Comparison of ENCODE assay signal across 29 cellular contexts in the genomic region with DNA sequence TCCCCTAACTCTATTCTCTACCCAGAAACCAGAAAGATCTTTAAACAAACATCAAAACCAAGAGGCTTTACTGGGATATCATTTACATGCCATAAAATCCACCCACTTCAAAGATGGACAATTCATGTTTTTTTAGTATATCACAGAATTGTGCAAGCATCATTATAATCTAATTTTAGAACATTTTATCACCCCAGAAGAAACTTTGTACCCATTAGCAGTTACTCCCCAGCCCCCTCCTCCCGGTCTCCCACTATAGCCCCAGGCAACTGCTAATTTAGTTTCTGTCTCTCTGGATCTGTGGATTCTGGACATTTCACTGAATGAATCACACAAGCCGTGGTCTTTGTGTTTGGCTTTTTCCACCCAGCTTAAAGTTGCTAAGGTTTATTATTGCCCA. TPM values are rescaled to one million over a fixed set of nuclear protein-coding genes. Genes with fewer than 3 reads are reported as not detected.
A peak's percentile ranks its signal among the peaks of the same experiment; 100 is the strongest.
DNase-seq lines count a peak whose midpoint lies in the region; ATAC-seq and TF ChIP-seq lines count a peak whose summit lies in the region.
"Had no signal": no experiment of that assay in that cellular context is flagged by ENCODE, and none has a peak within 500 bp of the region (broad histone marks: within the 10 kb centered on the region; RNA-seq: fewer than 3 reads in every experiment).

No MANE protein-coding gene starts in this region.

- peak overlapping the region in 2 of 3 donors; percentile 3 to 37 for H3K27ac Mint-ChIP-seq in CD4-positive, CD25-positive, alpha-beta regulatory T cell
- peak overlapping the region; percentile 13 for H3K27ac Mint-ChIP-seq in neural crest cell (ENCODE audit: unreplicated experiment)
- H3K27ac Mint-ChIP-seq: activated CD8-positive, alpha-beta T cell treated with anti-CD3 and anti-CD28 coated beads for 36 hours; activated naive CD8-positive, alpha-beta T cell treated with anti-CD3 and anti-CD28 coated beads, Interleukin-2, amount 10 ng/mL, durations not matched to agents 7 days and 5 days; naive B cell had no signal

- TF ChIP-seq CTCF in VCaP (conservative IDR thresholded peaks at IDR 0.05) (no peak), neural crest cell (conservative IDR thresholded peaks at IDR 0.05) (no peak)

- ATAC-seq in CD4-positive, CD25-positive, alpha-beta regulatory T cell (ENCODE audit: low read depth in 2 of 2): no peak
- ATAC-seq in HG02852 (IDR thresholded peaks at IDR 0.05; ENCODE audit: unreplicated experiment): no peak
- no peak for ATAC-seq in HG03095 (IDR thresholded peaks at IDR 0.05; ENCODE audit: unreplicated experiment)
- ATAC-seq: left ventricle myocardium superior, pancreas, right cardiac atrium had no signal

- H3K27me3 ChIP-seq in CD4-positive, CD25-positive, alpha-beta regulatory T cell (ENCODE audit: control insufficient read depth, insufficient read depth, low read length): no peaks in the 10 kb centered on the region
- H3K27me3 ChIP-seq: BLaER1, dorsolateral prefrontal cortex, pancreas, upper lobe of left lung had no signal

- H3K36me3 ChIP-seq in CD4-positive, CD25-positive, alpha-beta regulatory T cell (ENCODE audit: control insufficient read depth, insufficient read depth, low read length): no peaks in the 10 kb centered on the region
- H3K36me3 ChIP-seq: BLaER1, pancreas, upper lobe of left lung had no signal

- no peaks in the 10 kb centered on the region for H3K9me3 Mint-ChIP-seq in CD4-positive, CD25-positive, alpha-beta regulatory T cell
- no peaks in the 10 kb centered on the region for H3K9me3 Mint-ChIP-seq in neural crest cell
- H3K9me3 Mint-ChIP-seq: activated CD8-positive, alpha-beta T cell treated with anti-CD3 and anti-CD28 coated beads for 36 hours; activated naive CD8-positive, alpha-beta T cell treated with anti-CD3 and anti-CD28 coated beads, Interleukin-2, amount 10 ng/mL, durations not matched to agents 7 days and 5 days; activated T-helper 17 cell treated with anti-CD3 and anti-CD28 coated beads, Interleukin-2, amount 50 U/mL, for 72 hours; naive B cell had no signal

- peaks cover 24% of the 10 kb centered on the region for H3K4me1 ChIP-seq in CD4-positive, CD25-positive, alpha-beta regulatory T cell (ENCODE audit: control insufficient read depth, insufficient read depth, low read length, poor library complexity, severe bottlenecking)

- H3K36me3 Mint-ChIP-seq in CD4-positive, CD25-positive, alpha-beta regulatory T cell: no peaks in the 10 kb centered on the region
- peaks cover 2% of the 10 kb centered on the region for H3K36me3 Mint-ChIP-seq in neural crest cell (ENCODE audit: low read depth)
- H3K36me3 Mint-ChIP-seq: naive B cell had no signal

- H3K27me3 Mint-ChIP-seq in CD4-positive, CD25-positive, alpha-beta regulatory T cell: no peaks in the 10 kb centered on the region
- no peaks in the 10 kb centered on the region for H3K27me3 Mint-ChIP-seq in neural crest cell (ENCODE audit: low read depth)
- H3K27me3 Mint-ChIP-seq: activated CD8-positive, alpha-beta T cell treated with anti-CD3 and anti-CD28 coated beads for 36 hours; activated naive CD8-positive, alpha-beta T cell treated with anti-CD3 and anti-CD28 coated beads, Interleukin-2, amount 10 ng/mL, durations not matched to agents 7 days and 5 days; activated T-helper 17 cell treated with anti-CD3 and anti-CD28 coated beads, Interleukin-2, amount 50 U/mL, for 72 hours; naive B cell had no signal

- H3K4me1 Mint-ChIP-seq in CD4-positive, CD25-positive, alpha-beta regulatory T cell: peaks cover 13 to 54% (median 22%) of the 10 kb centered on the region in 4 donors
- H3K4me1 Mint-ChIP-seq in neural crest cell: peaks cover 79% of the 10 kb centered on the region

- DNase-seq in CD4-positive, CD25-positive, alpha-beta regulatory T cell: no peak
- peak; percentile 90 for DNase-seq in EH (ENCODE audit: low read depth)
- DNase-seq in neural crest cell (ENCODE audit: low read depth, low spot score): no peak
- DNase-seq in mesenteric fat pad (ENCODE audit: low spot score): no peak
- DNase-seq in SHP77 (lab: John Stamatoyannopoulos, UW): no peak
- DNase-seq: ACHN; activated naive CD8-positive, alpha-beta T cell treated with anti-CD3 and anti-CD28 coated beads, Interleukin-2, amount 10 ng/mL, durations not matched to agents 7 days and 5 days; DND-41; dorsolateral prefrontal cortex; HCEC 1CT; Kasumi-1; left ventricle myocardium superior; naive B cell; NCI-H1694 treated with DMSO at 0.1 percent for 48 hours; NCI-H2171; NCI-H524; pancreas; PC-9; Right ventricle myocardium superior; stimulated activated CD4-positive, alpha-beta T cell treated with anti-CD3 and anti-CD28 coated beads, Interleukin-2, amount 100 ng/mL, for 48 hours; SW 1271; upper lobe of left lung had no signal

- H3K9me3 ChIP-seq in CD4-positive, CD25-positive, alpha-beta regulatory T cell (ENCODE audit: control insufficient read depth in 2 of 2, low read length in 2 of 2): no peaks in the 10 kb centered on the region
- H3K9me3 ChIP-seq: BLaER1, pancreas, upper lobe of left lung had no signal

- no peak overlapping the region for H3K27ac ChIP-seq in CD4-positive, CD25-positive, alpha-beta regulatory T cell (ENCODE audit: insufficient read depth, low read length, poor library complexity, severe bottlenecking)
- H3K27ac ChIP-seq in VCaP: peak overlapping the region; percentile 87; the same call in 1 of the 2 replicates
- H3K27ac ChIP-seq: BLaER1, pancreas, PC-9, upper lobe of left lung had no signal

- peak overlapping the region in 1 of 4 donors; percentile 11 for H3K4me3 Mint-ChIP-seq in CD4-positive, CD25-positive, alpha-beta regulatory T cell
- H3K4me3 Mint-ChIP-seq in neural crest cell: peak overlapping the region; percentile 47
- H3K4me3 Mint-ChIP-seq: activated CD8-positive, alpha-beta T cell treated with anti-CD3 and anti-CD28 coated beads for 36 hours; activated naive CD8-positive, alpha-beta T cell treated with anti-CD3 and anti-CD28 coated beads, Interleukin-2, amount 10 ng/mL, durations not matched to agents 7 days and 5 days; naive B cell had no signal

- no peak overlapping the region for H3K4me3 ChIP-seq in CD4-positive, CD25-positive, alpha-beta regulatory T cell (ENCODE audit: low read depth, low read length)
- H3K4me3 ChIP-seq: BLaER1, dorsolateral prefrontal cortex, pancreas, PC-9, upper lobe of left lung had no signal

RNA-seq across cellular contexts. Expression of gene SELENON, which starts 4.8 kb away (rescaled TPM):
- 19.2 TPM for total RNA-seq in CD4-positive, CD25-positive, alpha-beta regulatory T cell
- 1 to 10 TPM; 1.2 to 2.7 (median 2.0) TPM for polyA plus RNA-seq in CD4-positive, CD25-positive, alpha-beta regulatory T cell
- total RNA-seq in neural crest cell: 146 and 148 TPM in 2 replicates
- 108 TPM for total RNA-seq in mesenteric fat pad

RNA-seq across cellular contexts. Expression of gene MTFR1L, which starts 24.5 kb away (rescaled TPM):
- total RNA-seq in CD4-positive, CD25-positive, alpha-beta regulatory T cell: 32.9 TPM
- 10 to 100 TPM; 29.7 to 56.1 (median 32.4) TPM for polyA plus RNA-seq in CD4-positive, CD25-positive, alpha-beta regulatory T cell
- total RNA-seq in neural crest cell: 61.1 and 68.6 TPM in 2 replicates
- 53.8 TPM for total RNA-seq in mesenteric fat pad
